Comparison of ENCODE assay signal across 9 cellular contexts in genomic region chr6:169292340-169293124, GRCh38. TPM values are rescaled to one million over a fixed set of nuclear protein-coding genes. Genes with fewer than 3 reads are reported as not detected.
DNase-seq lines count a peak whose midpoint lies in the region; ATAC-seq, FAIRE-seq and TF ChIP-seq lines count a peak whose summit lies in the region.
"Had no signal": no experiment of that assay in that cellular context is flagged by ENCODE, and none has a peak within 500 bp of the region (broad histone marks: within the 10 kb centered on the region; RNA-seq: fewer than 3 reads in every experiment).

No MANE protein-coding gene starts in this region.

- no peak for ATAC-seq in GM21381 (IDR thresholded peaks at IDR 0.05; ENCODE audit: unreplicated experiment)

- DNase-seq in NCI-H345 (lab: John Stamatoyannopoulos, UW), result peak; percentile 4
- no peak for DNase-seq in NCI-H345 treated with DMSO at 0.1 percent for 48 hours (lab: John Stamatoyannopoulos, UW; ENCODE audit: unreplicated experiment)
- peak; percentile 87 for DNase-seq in SKM-1 treated with dmso at 0.1 percent for 144 hours (lab: John Stamatoyannopoulos, UW; ENCODE audit: unreplicated experiment)
- DNase-seq in left ventricle myocardium inferior, result no peak
- peak; percentile 80 for DNase-seq in urothelium cell line (ENCODE audit: low spot score)
- DNase-seq in HuH-7 (ENCODE audit: low spot score), result no peak
- no peak for DNase-seq in small intestine
- DNase-seq: NCI-H187 had no signal

- WGBS in small intestine, 3 donors, result 73 to 81% (median 76%) methylated on average over 11 of the region's 11 CpGs

- FAIRE-seq in urothelium cell line (lab: Jason Lieb, UNC) (no peak), small intestine (lab: Jason Lieb, UNC) (no peak)

- H3K27me3 ChIP-seq in left ventricle myocardium inferior (ENCODE audit: low read depth) (peaks cover 36% of the 10 kb centered on the region), small intestine (ENCODE audit: control insufficient read depth in 2 of 2, insufficient read depth in 2 of 2, low read length in 2 of 2) (no peaks in the 10 kb centered on the region)

- H3K36me3 ChIP-seq in left ventricle myocardium inferior (no peaks in the 10 kb centered on the region), small intestine (ENCODE audit: control insufficient read depth in 2 of 2, insufficient read depth in 2 of 2, low read length in 2 of 2) (no peaks in the 10 kb centered on the region)

- TF ChIP-seq CTCF in left ventricle myocardium inferior (IDR thresholded peaks at IDR 0.05; ENCODE audit: borderline replicate concordance), result no peak

- H3K27ac ChIP-seq in left ventricle myocardium inferior (replicated peaks) (peak overlapping the region; percentile 56), small intestine (ENCODE audit: low read depth in 1 of 2, low read length in 1 of 2) (peak overlapping the region in 1 of 2 donors; percentile 13)

- no peak overlapping the region for H3K4me3 ChIP-seq in left ventricle myocardium inferior
- H3K4me3 ChIP-seq in small intestine (ENCODE audit: low read depth in 1 of 2, low read length in 2 of 2), result no peak overlapping the region

- intact Hi-C loops in left ventricle myocardium inferior (cut with micrococcal nuclease), result no loop called here

- H3K9me3 ChIP-seq in left ventricle myocardium inferior (replicated peaks) (no peaks in the 10 kb centered on the region), small intestine (ENCODE audit: control insufficient read depth, low read depth) (no peaks in the 10 kb centered on the region)

- peaks cover 5% of the 10 kb centered on the region for H3K4me1 ChIP-seq in left ventricle myocardium inferior
- H3K4me1 ChIP-seq in small intestine (ENCODE audit: control insufficient read depth in 2 of 2, insufficient read depth in 1 of 2, low read depth in 1 of 2, low read length in 1 of 2), result peaks cover 0 to 3% of the 10 kb centered on the region in 2 donors

RNA-seq across cellular contexts. Expression of gene THBS2, which starts 38.9 kb away (rescaled TPM):
- 6.9 TPM for total RNA-seq in left ventricle myocardium inferior
- 1 to 10 TPM in 1 of 3 donors, under 1 TPM in 2; 0.45 to 4.7 (median 0.81) TPM for polyA plus RNA-seq in small intestine

Comparison
In these comparisons a context has a peak if more than half of its experiments do, and no peak if none do; other contexts are left out.
1. DNase-seq: peak in NCI-H345 (single experiment), SKM-1 treated with dmso at 0.1 percent for 144 hours (single experiment) and urothelium cell line (single experiment); none in NCI-H345 treated with DMSO at 0.1 percent for 48 hours (single experiment), left ventricle myocardium inferior (single experiment), HuH-7 (single experiment) and small intestine (single experiment).